Comparison of ENCODE assay signal across 16 cellular contexts in the genomic region with DNA sequence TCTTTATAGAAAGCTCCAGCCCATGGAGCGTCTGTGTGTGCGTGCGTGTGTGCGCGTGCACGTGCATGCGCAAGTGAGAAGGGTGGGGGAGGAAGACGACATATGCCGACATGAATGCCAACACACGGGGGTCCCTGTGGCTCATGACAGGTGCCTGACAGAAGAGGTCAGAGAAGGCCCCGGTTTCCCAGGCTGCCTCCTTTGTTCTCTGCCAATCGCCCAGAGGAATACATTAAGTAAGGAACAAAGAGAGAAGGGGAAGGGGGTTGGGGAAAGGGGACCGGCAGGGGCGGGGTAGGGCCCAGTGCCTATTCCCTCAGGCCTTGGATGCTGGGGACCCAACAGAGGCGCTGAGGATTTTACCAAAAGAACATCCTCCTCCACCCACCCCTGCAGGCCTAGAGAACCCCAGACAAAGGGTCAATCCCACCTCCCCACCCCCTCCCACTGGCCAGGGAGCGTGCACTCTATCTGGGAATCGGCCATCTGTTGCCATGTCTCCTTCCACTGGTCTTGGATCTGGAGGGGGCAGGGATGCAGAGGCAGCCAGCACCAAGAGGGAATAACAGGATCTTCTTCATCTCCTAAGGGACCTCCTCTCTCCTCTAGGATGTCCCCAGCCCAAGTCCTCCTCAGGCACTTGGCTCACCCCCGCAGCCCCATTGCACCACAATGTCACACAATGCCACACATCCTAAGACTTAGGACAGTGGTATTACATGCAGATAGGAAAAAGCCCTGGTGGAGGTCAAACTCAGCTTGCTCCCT. TPM values are rescaled to one million over a fixed set of nuclear protein-coding genes. Genes with fewer than 3 reads are reported as not detected.
DNase-seq lines count a peak whose midpoint lies in the region; ATAC-seq and TF ChIP-seq lines count a peak whose summit lies in the region.
"Had no signal": no experiment of that assay in that cellular context is flagged by ENCODE, and none has a peak within 500 bp of the region (broad histone marks: within the 10 kb centered on the region; RNA-seq: fewer than 3 reads in every experiment).

No MANE protein-coding gene starts in this region.

- H3K27ac Mint-ChIP-seq in H9 = peak overlapping the region; percentile 89 to 97 (median 91); a peak in 6 of 7 replicates
- H3K27ac Mint-ChIP-seq in naive thymus-derived CD4-positive, alpha-beta T cell = peak overlapping the region in 7 of 9 donors; percentile 12 to 85 (median 64)
- H3K27ac Mint-ChIP-seq: HFFc6 had no signal

- no peak overlapping the region for H3K9ac ChIP-seq in H9 (ENCODE audit: extremely low read depth, insufficient read length, low read length)

- peak overlapping the region; percentile 26 to 57; a peak in 2 of 5 replicates for H3K4me3 Mint-ChIP-seq in H9
- H3K4me3 Mint-ChIP-seq in naive thymus-derived CD4-positive, alpha-beta T cell = no peak overlapping the region
- H3K4me3 Mint-ChIP-seq: HFFc6 had no signal

- no peaks in the 10 kb centered on the region for H3K23me2 ChIP-seq in H9 (ENCODE audit: insufficient read length, low read depth, low read length, poor library complexity, severe bottlenecking)

- H3K79me2 ChIP-seq in H9 (ENCODE audit: insufficient read depth, low read length) = no peaks in the 10 kb centered on the region

- no peak overlapping the region for H2AK5ac ChIP-seq in H9 (ENCODE audit: insufficient read length, low read length)

- no peak overlapping the region for H3T11ph ChIP-seq in H9 (ENCODE audit: low read length)

- no peak overlapping the region for H2BK20ac ChIP-seq in H9 (ENCODE audit: low read depth, low read length, poor library complexity, severe bottlenecking)

- H3K4me1 Mint-ChIP-seq in H9 = peaks cover 50 to 54% of the 10 kb centered on the region in 2 experiments
- H3K4me1 Mint-ChIP-seq in naive thymus-derived CD4-positive, alpha-beta T cell = peaks cover 7 to 37% (median 30%) of the 10 kb centered on the region in 7 donors

- no peak overlapping the region for H3K4me3 ChIP-seq in A673 (ENCODE audit: low read depth, low read length, poor library complexity, severe bottlenecking)
- H3K4me3 ChIP-seq in naive thymus-derived CD4-positive, alpha-beta T cell (ENCODE audit: low read length) = no peak overlapping the region
- H3K4me3 ChIP-seq: colonic mucosa, esophagus squamous epithelium, pancreas, SK-N-MC, thyroid gland had no signal

- H3K56ac ChIP-seq in H9 (ENCODE audit: insufficient read length, low read depth, low read length) = no peak overlapping the region

- no peak overlapping the region for H2AFZ ChIP-seq in H9 (ENCODE audit: low read length)

- peaks cover 82% of the 10 kb centered on the region for H3K4me1 ChIP-seq in A673 (ENCODE audit: insufficient read depth, low read length, poor library complexity, severe bottlenecking)
- peaks cover 8% of the 10 kb centered on the region; the same call in 1 of the 2 replicates for H3K4me1 ChIP-seq in H9 (ENCODE audit: insufficient read depth, low read length)
- H3K4me1 ChIP-seq in naive thymus-derived CD4-positive, alpha-beta T cell (ENCODE audit: control insufficient read depth in 2 of 2, insufficient read depth in 2 of 2, low read length in 2 of 2) = peaks cover 11 to 14% of the 10 kb centered on the region in 2 donors
- H3K4me1 ChIP-seq: pancreas had no signal

- CTCF ChIA-PET in A673 (lab: Charles Lee) = interaction anchor here (0.6 to 0.9 kb wide), 2 partner anchors 9 to 24 kb away, joined by 3 to 4 read pairs; no protein-coding TSS in a partner anchor
- CTCF ChIA-PET in naive thymus-derived CD4-positive, alpha-beta T cell (lab: Charles Lee) = interaction anchor here (2.5 to 22.5 kb wide), 2 partner anchors 45 to 48 kb away, joined by 7 to 434 read pairs; partner anchors contain the start of gene PIK3C2B

- peaks cover 16 to 27% (median 25%) of the 10 kb centered on the region in 3 experiments for H3K36me3 Mint-ChIP-seq in H9 (ENCODE audit: insufficient read depth in 1 of 3, low read depth in 3 of 3)
- peaks cover 4 to 39% (median 30%) of the 10 kb centered on the region in 5 donors for H3K36me3 Mint-ChIP-seq in naive thymus-derived CD4-positive, alpha-beta T cell

- H3K4me2 ChIP-seq in H9 (ENCODE audit: insufficient read depth, insufficient read length, low read length) = no peak overlapping the region

- H3K9me3 Mint-ChIP-seq in H9 = no peaks in the 10 kb centered on the region
- H3K9me3 Mint-ChIP-seq in naive thymus-derived CD4-positive, alpha-beta T cell = no peaks in the 10 kb centered on the region
- H3K9me3 Mint-ChIP-seq: HFFc6 had no signal

- H3K27me3 ChIP-seq in A673 (replicated peaks; ENCODE audit: insufficient read depth, low read depth, low read length, poor library complexity) = no peaks in the 10 kb centered on the region
- no peaks in the 10 kb centered on the region for H3K27me3 ChIP-seq in H9 (ENCODE audit: insufficient read depth, low read length)
- no peaks in the 10 kb centered on the region for H3K27me3 ChIP-seq in naive thymus-derived CD4-positive, alpha-beta T cell (ENCODE audit: control insufficient read depth in 2 of 2, insufficient read depth in 2 of 2, low read length in 2 of 2)
- H3K27me3 ChIP-seq: colonic mucosa, esophagus squamous epithelium, pancreas, thyroid gland had no signal

- no peak overlapping the region for H3K4ac ChIP-seq in H9 (ENCODE audit: low read depth, low read length)

- no peaks in the 10 kb centered on the region for H4K20me1 ChIP-seq in H9 (ENCODE audit: control insufficient read depth, insufficient read depth, insufficient read length)

- WGBS in H9 (ENCODE audit: extremely low coverage, insufficient read length, low lambda C conversion rate) = no CpG with 5 or more reads among the region's 18 CpGs

- peak overlapping the region; percentile 40 for H3K27ac ChIP-seq in A673 (ENCODE audit: low read depth, low read length, poor library complexity, severe bottlenecking)
- no peak overlapping the region for H3K27ac ChIP-seq in H9 (ENCODE audit: insufficient read length, low read depth, low read length)
- peak overlapping the region; percentile 72 for H3K27ac ChIP-seq in cingulate gyrus (ENCODE audit: low read depth, low read length)
- no peak overlapping the region for H3K27ac ChIP-seq in naive thymus-derived CD4-positive, alpha-beta T cell (ENCODE audit: low read depth, low read length)
- H3K27ac ChIP-seq: colonic mucosa, pancreas, SK-N-MC, thyroid gland had no signal

- H3K18ac ChIP-seq in H9 (ENCODE audit: insufficient read length, low read depth, low read length) = no peak overlapping the region

- H4K8ac ChIP-seq in H9 (replicated peaks; ENCODE audit: insufficient read length, low read depth, low read length) = no peak overlapping the region

- H3K36me3 ChIP-seq in A673 (ENCODE audit: insufficient read depth, low read length, poor library complexity, severe bottlenecking) = no peaks in the 10 kb centered on the region
- peaks cover 0 to 62% (median 4%) of the 10 kb centered on the region in 3 experiments for H3K36me3 ChIP-seq in naive thymus-derived CD4-positive, alpha-beta T cell (ENCODE audit: control insufficient read depth in 2 of 3, insufficient read depth in 3 of 3, low read length in 3 of 3)

- DNase-seq in A673 (ENCODE audit: low spot score) (no peak), H9 (peak; percentile 78), MV-4-11 (lab: John Stamatoyannopoulos, UW) (no peak), SHP77 treated with DMSO at 0.1 percent for 48 hours (lab: John Stamatoyannopoulos, UW) (no peak)
- DNase-seq in naive thymus-derived CD4-positive, alpha-beta T cell = no peak
- DNase-seq in stimulated activated naive CD4-positive, alpha-beta T cell (lab: John Stamatoyannopoulos, UW) = no peak
- DNase-seq: colonic mucosa, DMS79 treated with DMSO at 0.1 percent for 48 hours, esophagus squamous epithelium, HFFc6, NCI-H2081 treated with DMSO at 0.1 percent for 48 hours, pancreas, thyroid gland had no signal

- H3K9me3 ChIP-seq in A673 (ENCODE audit: low read depth, low read length, poor library complexity, severe bottlenecking) = no peaks in the 10 kb centered on the region
- no peaks in the 10 kb centered on the region for H3K9me3 ChIP-seq in H9 (ENCODE audit: control insufficient read depth, low read depth, low read length)
- H3K9me3 ChIP-seq in naive thymus-derived CD4-positive, alpha-beta T cell (ENCODE audit: control insufficient read depth in 2 of 3, low read length in 3 of 3) = no peaks in the 10 kb centered on the region
- H3K9me3 ChIP-seq: colonic mucosa, esophagus squamous epithelium, pancreas, thyroid gland had no signal

- no peak overlapping the region for H2BK5ac ChIP-seq in H9 (ENCODE audit: insufficient read length, low read length)

- ATAC-seq in naive thymus-derived CD4-positive, alpha-beta T cell = no peak
- no peak for ATAC-seq in GM21447 (IDR thresholded peaks at IDR 0.05; ENCODE audit: unreplicated experiment)

- H4K5ac ChIP-seq in H9 (ENCODE audit: insufficient read length, low read depth, low read length) = no peak overlapping the region

- POLR2A ChIA-PET in A673 (lab: Charles Lee; ENCODE audit: low non-redundant PET) = no interaction called here
- POLR2A ChIA-PET in naive thymus-derived CD4-positive, alpha-beta T cell (lab: Charles Lee) = interaction anchor here (0.7 to 1.7 kb wide), 2 partner anchors 37 to 68 kb away, joined by 3 to 4 read pairs; no protein-coding TSS in a partner anchor

- no peaks in the 10 kb centered on the region for H3K27me3 Mint-ChIP-seq in H9 (ENCODE audit: low read depth)
- no peaks in the 10 kb centered on the region for H3K27me3 Mint-ChIP-seq in naive thymus-derived CD4-positive, alpha-beta T cell

- no peak overlapping the region for H2BK12ac ChIP-seq in H9 (ENCODE audit: insufficient read length, low read depth, low read length)

- no peak overlapping the region; the same call in 1 of the 2 replicates for H3K14ac ChIP-seq in H9 (ENCODE audit: insufficient read depth, low read length)

- no TSS peak for BruUV-seq in A673 (replicated peaks; lab: Mats Ljungman, UMichigan)

- TF ChIP-seq CTCF in A673 (conservative IDR thresholded peaks at IDR 0.05; ENCODE audit: low read depth, low read length) (no peak), H9 (conservative IDR thresholded peaks at IDR 0.05) (no peak)

- no peak overlapping the region for H2BK120ac ChIP-seq in H9 (ENCODE audit: low read depth, low read length, poor library complexity, severe bottlenecking)

- H3K79me1 ChIP-seq in H9 (ENCODE audit: insufficient read depth, low read depth, low read length, poor library complexity, severe bottlenecking) = no peaks in the 10 kb centered on the region

- H4K91ac ChIP-seq in H9 (ENCODE audit: insufficient read length, low read depth, low read length) = no peak overlapping the region

- H2BK15ac ChIP-seq in H9 (ENCODE audit: low read depth, low read length) = no peak overlapping the region

- intact Hi-C loops in A673 (cut with micrococcal nuclease; ENCODE audit: unreplicated experiment) = no loop called here
- intact Hi-C loops in naive thymus-derived CD4-positive, alpha-beta T cell (cut with micrococcal nuclease) = no loop called here

- no peak overlapping the region for H3K23ac ChIP-seq in H9 (ENCODE audit: insufficient read length, low read depth, low read length)

RNA-seq across cellular contexts. Expression of gene PIK3C2B, which starts 39.4 kb away (rescaled TPM):
- total RNA-seq in A673 (2021) = 18.0 and 25.5 TPM in 2 replicates
- total RNA-seq in H9 (2021) = 13.1 and 13.2 TPM in 2 replicates
- 10 to 100 TPM; 26.8 to 41.9 (median 32.5) TPM for total RNA-seq in naive thymus-derived CD4-positive, alpha-beta T cell
- 1 to 10 TPM; 2.7 to 4.2 TPM for polyA plus RNA-seq in naive thymus-derived CD4-positive, alpha-beta T cell

RNA-seq across cellular contexts. Expression of gene PPP1R15B, which starts 43.6 kb away (rescaled TPM):
- total RNA-seq in A673 (2021) (46.9 and 52.5 TPM in 2 replicates), H9 (2021) (44.6 and 45.9 TPM in 2 replicates)
- total RNA-seq in naive thymus-derived CD4-positive, alpha-beta T cell = 100 to 1,000 TPM in 2 of 5 experiments, 10 to 100 TPM in 3; 69.5 to 175 (median 73.0) TPM
- polyA plus RNA-seq in naive thymus-derived CD4-positive, alpha-beta T cell = 10 to 100 TPM; 14.1 to 19.3 TPM

Comparison
In these comparisons a context has a peak if more than half of its experiments do, and no peak if none do; other contexts are left out.
1. H3K27ac ChIP-seq: peak in A673 (single experiment) and cingulate gyrus (single experiment); none in H9 (single experiment) and naive thymus-derived CD4-positive, alpha-beta T cell (single experiment).
2. H3K4me3 Mint-ChIP-seq: peak in H9 (2 of 2); none in naive thymus-derived CD4-positive, alpha-beta T cell (0 of 10).